Comparison of ENCODE assay signal across 7 cellular contexts in genomic region chr6:22828179-22829062, GRCh38.
DNase-seq lines count a peak whose midpoint lies in the region; ATAC-seq and TF ChIP-seq lines count a peak whose summit lies in the region.

No MANE protein-coding gene starts in this region.

- H3K27me3 ChIP-seq in colonic mucosa (no peaks in the 10 kb centered on the region), lower lobe of right lung (ENCODE audit: low read depth) (no peaks in the 10 kb centered on the region)

- DNase-seq in GM19240 (ENCODE audit: insufficient read length, low spot score) (peak; percentile 4), NCI-H524 (lab: John Stamatoyannopoulos, UW) (peak; percentile 41 to 68), colonic mucosa (peak; percentile 23), lower lobe of right lung (no peak), pons (ENCODE audit: low spot score) (no peak)

- H3K36me3 ChIP-seq in colonic mucosa = no peaks in the 10 kb centered on the region
- H3K36me3 ChIP-seq in lower lobe of right lung = no peaks in the 10 kb centered on the region

- H3K27ac ChIP-seq in colonic mucosa (no peak overlapping the region), lower lobe of right lung (peak overlapping the region; percentile 56)

- ATAC-seq in lower lobe of right lung = peak; percentile 87 to 95
- no peak for ATAC-seq in HG02763 (IDR thresholded peaks at IDR 0.05; ENCODE audit: unreplicated experiment)
- ATAC-seq in GM19324 (IDR thresholded peaks at IDR 0.05; ENCODE audit: low FRiP score, unreplicated experiment) = no peak

- TF ChIP-seq CTCF in colonic mucosa (IDR thresholded peaks at IDR 0.05) = peak; percentile 34
- TF ChIP-seq CTCF in lower lobe of right lung (IDR thresholded peaks at IDR 0.05) = peak; percentile 62

- H3K9ac ChIP-seq in colonic mucosa (ENCODE audit: low read depth in 2 of 2, low read length in 2 of 2) = no peak overlapping the region

- H3K9me3 ChIP-seq in colonic mucosa (no peaks in the 10 kb centered on the region), lower lobe of right lung (no peaks in the 10 kb centered on the region)

- H3K4me1 ChIP-seq in colonic mucosa (no peaks in the 10 kb centered on the region), lower lobe of right lung (peaks cover 13% of the 10 kb centered on the region)

- intact Hi-C loops in colonic mucosa (cut with DNase I) (no loop called here), lower lobe of right lung (cut with DNase I) (no loop called here)

- H3K4me3 ChIP-seq in colonic mucosa = no peak overlapping the region
- peak overlapping the region; percentile 1 for H3K4me3 ChIP-seq in lower lobe of right lung

Comparison
In these comparisons a context has a peak if more than half of its experiments do, and no peak if none do; other contexts are left out.
1. DNase-seq: peak in GM19240 (single experiment), NCI-H524 (2 of 2) and colonic mucosa (single experiment); none in lower lobe of right lung (single experiment) and pons (single experiment).
2. ATAC-seq: peak in lower lobe of right lung (2 of 2); none in HG02763 (single experiment) and GM19324 (single experiment).